13 cellular contexts compared by ENCODE assay signal in genomic region chr3:89268059-89268458, GRCh38.
DNase-seq lines count a peak whose midpoint lies in the region; ATAC-seq and TF ChIP-seq lines count a peak whose summit lies in the region.
"Had no signal": no experiment of that assay in that cellular context is flagged by ENCODE, and none has a peak within 500 bp of the region (broad histone marks: within the 10 kb centered on the region; RNA-seq: fewer than 3 reads in every experiment).

No MANE protein-coding gene starts in this region.

- DNase-seq in LHCN-M2 (ENCODE audit: low read depth): peak; percentile 36
- peak; percentile 40 for DNase-seq in SK-MEL-5 (ENCODE audit: low read depth, low spot score)
- peak; percentile 11 for DNase-seq in retinal pigment epithelial cell (ENCODE audit: low read depth)
- DNase-seq in activated CD4-positive, CD25-positive, alpha-beta regulatory T cell (lab: John Stamatoyannopoulos, UW): no peak
- no peak for DNase-seq in DMS153 treated with DMSO at 0.1 percent for 48 hours (lab: John Stamatoyannopoulos, UW; ENCODE audit: unreplicated experiment)
- no peak for DNase-seq in suprapubic skin (ENCODE audit: low spot score in 2 of 2)
- DNase-seq: CD8-positive, alpha-beta T cell; COR-L47; GM23248; H9 had no signal

- no peak for TF ChIP-seq CTCF in retinal pigment epithelial cell (conservative IDR thresholded peaks at IDR 0.05; ENCODE audit: low read depth, low read length)
- no peak for TF ChIP-seq CTCF in suprapubic skin (IDR thresholded peaks at IDR 0.05)

- WGBS in suprapubic skin: 84% methylated on average over 1 of the region's 1 CpG

- H3K27ac ChIP-seq in iPS-18a (ENCODE audit: low read length) (peak overlapping the region; percentile 14), suprapubic skin (no peak overlapping the region)
- H3K27ac ChIP-seq: A549, GM23248 had no signal

- H3K27me3 ChIP-seq in iPS-18a (ENCODE audit: control insufficient read depth, insufficient read depth, low read length) (no peaks in the 10 kb centered on the region), suprapubic skin (no peaks in the 10 kb centered on the region)

- H3K4me1 ChIP-seq in iPS-18a (ENCODE audit: control insufficient read depth, low read depth, low read length) (peaks cover 34% of the 10 kb centered on the region), suprapubic skin (no peaks in the 10 kb centered on the region)
- H3K4me1 ChIP-seq: A549 had no signal

- H3K36me3 ChIP-seq in iPS-18a (ENCODE audit: control insufficient read depth, low read depth, low read length) (no peaks in the 10 kb centered on the region), suprapubic skin (no peaks in the 10 kb centered on the region)

- H3K9me3 ChIP-seq in iPS-18a (ENCODE audit: control insufficient read depth, low read depth, low read length): no peaks in the 10 kb centered on the region
- no peaks in the 10 kb centered on the region for H3K9me3 ChIP-seq in suprapubic skin
- H3K9me3 ChIP-seq: A549 had no signal

- no peak for TF ChIP-seq EP300 in suprapubic skin (IDR thresholded peaks at IDR 0.05)

- in situ Hi-C loops in SK-MEL-5 (cut with HindIII; ENCODE audit: low pct_unique_long_range_greater_than_20kb, low sequenced_read_pairs): no loop called here

- no peak overlapping the region for H3K9ac ChIP-seq in iPS-18a (ENCODE audit: low read length)
- H3K9ac ChIP-seq: GM23248 had no signal

- no peak overlapping the region for H3K4me3 ChIP-seq in iPS-18a (ENCODE audit: low read length)
- H3K4me3 ChIP-seq in retinal pigment epithelial cell (ENCODE audit: low read length): no peak overlapping the region
- no peak overlapping the region for H3K4me3 ChIP-seq in suprapubic skin
- H3K4me3 ChIP-seq: A549, GM23248 had no signal

- ATAC-seq in GM21526 (IDR thresholded peaks at IDR 0.05; ENCODE audit: low FRiP score, unreplicated experiment): no peak
- ATAC-seq: A549; CD8-positive, alpha-beta T cell had no signal

- no peak for TF ChIP-seq POLR2A in suprapubic skin (IDR thresholded peaks at IDR 0.05)

Comparison
In these comparisons a context has a peak if more than half of its experiments do, and no peak if none do; other contexts are left out.
1. DNase-seq: peak in LHCN-M2 (single experiment), SK-MEL-5 (single experiment) and retinal pigment epithelial cell (single experiment); none in activated CD4-positive, CD25-positive, alpha-beta regulatory T cell (0 of 4), DMS153 treated with DMSO at 0.1 percent for 48 hours (single experiment) and suprapubic skin (0 of 2).